ENCODE assay signal across 1 cellular context in the genomic region with DNA sequence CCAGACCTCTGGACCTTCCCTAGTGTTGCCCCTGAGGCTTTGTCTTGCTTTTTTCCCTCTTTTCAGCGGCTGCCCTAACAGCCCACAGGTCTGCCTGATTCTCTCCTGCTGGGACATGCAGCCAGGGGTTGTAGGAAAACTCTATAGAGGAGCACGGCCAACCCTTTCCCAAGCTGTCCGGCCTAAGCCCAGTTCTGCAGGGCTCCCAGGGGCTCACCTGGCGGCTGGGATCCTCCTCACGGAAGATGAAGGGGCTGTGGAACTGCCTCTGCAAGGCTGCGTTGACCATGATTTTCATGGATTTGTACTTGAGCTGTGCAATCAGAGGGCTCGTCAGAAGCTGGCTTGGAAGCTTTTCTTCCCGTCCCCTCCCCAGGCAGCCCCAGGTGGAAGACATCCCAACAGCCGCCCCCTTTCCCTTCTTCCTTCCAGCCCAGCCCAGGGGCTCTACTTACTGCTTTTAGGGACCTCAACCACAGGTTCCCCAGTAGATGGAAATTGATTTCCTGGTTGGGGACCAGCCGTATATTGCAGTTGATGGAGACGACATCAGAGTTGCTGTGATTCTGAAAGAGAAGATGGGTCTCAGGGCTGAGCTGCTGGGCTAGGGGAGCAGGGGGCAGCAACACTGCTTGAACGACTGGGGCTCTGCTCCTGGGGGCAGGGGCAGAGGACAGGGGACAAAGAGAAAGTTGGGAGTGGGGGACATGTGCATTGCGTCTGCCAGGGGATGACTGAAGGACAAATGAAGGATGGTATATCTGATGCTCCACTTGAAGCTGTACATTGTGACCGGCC.
TF ChIP-seq lines count a peak whose summit lies in the region.

No MANE protein-coding gene starts in this region.

TF ChIP-seq in HepG2, 621 proteins besides CTCF, POLR2A, EP300 and RAD21:
- no peak for TF ChIP-seq CHD4 (IDR thresholded peaks at IDR 0.05; ENCODE audit: borderline replicate concordance, low read length)
- TF ChIP-seq ZNF563 (CRISPR knock-in tag; IDR thresholded peaks at IDR 0.05) = no peak
- no peak for TF ChIP-seq NPAS2 (CRISPR knock-in tag; IDR thresholded peaks at IDR 0.05; ENCODE audit: borderline replicate concordance)
- TF ChIP-seq, protein P1, sequence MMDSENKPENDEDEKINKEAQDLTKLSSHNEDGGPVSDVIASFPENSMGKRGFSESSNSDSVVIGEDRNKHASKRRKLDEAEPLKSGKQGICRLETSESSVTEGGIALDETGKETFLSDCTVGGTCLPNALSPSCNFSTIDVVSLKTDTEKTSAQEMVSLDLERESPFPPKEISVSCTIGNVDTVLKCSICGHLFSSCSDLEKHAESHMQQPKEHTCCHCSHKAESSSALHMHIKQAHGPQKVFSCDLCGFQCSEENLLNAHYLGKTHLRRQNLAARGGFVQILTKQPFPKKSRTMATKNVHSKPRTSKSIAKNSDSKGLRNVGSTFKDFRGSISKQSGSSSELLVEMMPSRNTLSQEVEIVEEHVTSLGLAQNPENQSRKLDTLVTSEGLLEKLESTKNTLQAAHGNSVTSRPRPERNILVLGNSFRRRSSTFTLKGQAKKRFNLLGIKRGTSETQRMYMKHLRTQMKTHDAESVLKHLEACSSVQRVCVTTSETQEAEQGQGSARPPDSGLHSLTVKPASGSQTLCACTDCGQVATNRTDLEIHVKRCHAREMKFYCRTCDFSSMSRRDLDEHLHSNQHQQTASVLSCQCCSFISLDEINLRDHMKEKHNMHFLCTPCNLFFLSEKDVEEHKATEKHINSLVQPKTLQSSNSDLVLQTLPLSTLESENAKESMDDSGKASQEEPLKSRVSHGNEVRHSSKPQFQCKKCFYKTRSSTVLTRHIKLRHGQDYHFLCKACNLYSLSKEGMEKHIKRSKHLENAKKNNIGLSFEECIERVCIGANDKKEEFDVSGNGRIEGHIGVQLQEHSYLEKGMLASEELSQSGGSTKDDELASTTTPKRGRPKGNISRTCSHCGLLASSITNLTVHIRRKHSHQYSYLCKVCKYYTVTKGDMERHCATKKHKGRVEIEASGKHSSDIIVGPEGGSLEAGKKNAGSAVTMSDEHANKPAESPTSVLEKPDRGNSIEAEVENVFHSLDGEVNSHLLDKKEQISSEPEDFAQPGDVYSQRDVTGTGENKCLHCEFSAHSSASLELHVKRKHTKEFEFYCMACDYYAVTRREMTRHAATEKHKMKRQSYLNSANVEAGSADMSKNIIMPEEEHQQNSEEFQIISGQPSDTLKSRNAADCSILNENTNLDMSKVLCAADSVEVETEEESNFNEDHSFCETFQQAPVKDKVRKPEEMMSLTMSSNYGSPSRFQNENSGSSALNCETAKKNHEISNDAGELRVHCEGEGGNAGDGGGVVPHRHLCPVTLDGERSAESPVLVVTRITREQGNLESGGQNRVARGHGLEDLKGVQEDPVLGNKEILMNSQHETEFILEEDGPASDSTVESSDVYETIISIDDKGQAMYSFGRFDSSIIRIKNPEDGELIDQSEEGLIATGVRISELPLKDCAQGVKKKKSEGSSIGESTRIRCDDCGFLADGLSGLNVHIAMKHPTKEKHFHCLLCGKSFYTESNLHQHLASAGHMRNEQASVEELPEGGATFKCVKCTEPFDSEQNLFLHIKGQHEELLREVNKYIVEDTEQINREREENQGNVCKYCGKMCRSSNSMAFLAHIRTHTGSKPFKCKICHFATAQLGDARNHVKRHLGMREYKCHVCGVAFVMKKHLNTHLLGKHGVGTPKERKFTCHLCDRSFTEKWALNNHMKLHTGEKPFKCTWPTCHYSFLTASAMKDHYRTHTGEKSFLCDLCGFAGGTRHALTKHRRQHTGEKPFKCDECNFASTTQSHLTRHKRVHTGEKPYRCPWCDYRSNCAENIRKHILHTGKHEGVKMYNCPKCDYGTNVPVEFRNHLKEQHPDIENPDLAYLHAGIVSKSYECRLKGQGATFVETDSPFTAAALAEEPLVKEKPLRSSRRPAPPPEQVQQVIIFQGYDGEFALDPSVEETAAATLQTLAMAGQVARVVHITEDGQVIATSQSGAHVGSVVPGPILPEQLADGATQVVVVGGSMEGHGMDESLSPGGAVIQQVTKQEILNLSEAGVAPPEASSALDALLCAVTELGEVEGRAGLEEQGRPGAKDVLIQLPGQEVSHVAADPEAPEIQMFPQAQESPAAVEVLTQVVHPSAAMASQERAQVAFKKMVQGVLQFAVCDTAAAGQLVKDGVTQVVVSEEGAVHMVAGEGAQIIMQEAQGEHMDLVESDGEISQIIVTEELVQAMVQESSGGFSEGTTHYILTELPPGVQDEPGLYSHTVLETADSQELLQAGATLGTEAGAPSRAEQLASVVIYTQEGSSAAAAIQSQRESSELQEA (CRISPR knock-in tag; IDR thresholded peaks at IDR 0.05; ENCODE audit: not compliant biosample characterization) = no peak
- no peak for TF ChIP-seq TBL1XR1 (IDR thresholded peaks at IDR 0.05; ENCODE audit: borderline replicate concordance, low read length, partially characterized antibody)
- no peak for TF ChIP-seq TGIF2 (CRISPR knock-in tag; IDR thresholded peaks at IDR 0.05)
- no peak for TF ChIP-seq SMARCE1 (IDR thresholded peaks at IDR 0.05; ENCODE audit: borderline replicate concordance)
- no peak for TF ChIP-seq ZNF556 (CRISPR knock-in tag; IDR thresholded peaks at IDR 0.05; ENCODE audit: borderline replicate concordance)
- no peak for TF ChIP-seq ZSCAN20 (CRISPR knock-in tag; IDR thresholded peaks at IDR 0.05; ENCODE audit: borderline replicate concordance)
- TF ChIP-seq, protein P2, sequence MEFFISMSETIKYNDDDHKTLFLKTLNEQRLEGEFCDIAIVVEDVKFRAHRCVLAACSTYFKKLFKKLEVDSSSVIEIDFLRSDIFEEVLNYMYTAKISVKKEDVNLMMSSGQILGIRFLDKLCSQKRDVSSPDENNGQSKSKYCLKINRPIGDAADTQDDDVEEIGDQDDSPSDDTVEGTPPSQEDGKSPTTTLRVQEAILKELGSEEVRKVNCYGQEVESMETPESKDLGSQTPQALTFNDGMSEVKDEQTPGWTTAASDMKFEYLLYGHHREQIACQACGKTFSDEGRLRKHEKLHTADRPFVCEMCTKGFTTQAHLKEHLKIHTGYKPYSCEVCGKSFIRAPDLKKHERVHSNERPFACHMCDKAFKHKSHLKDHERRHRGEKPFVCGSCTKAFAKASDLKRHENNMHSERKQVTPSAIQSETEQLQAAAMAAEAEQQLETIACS (CRISPR knock-in tag; IDR thresholded peaks at IDR 0.05) = no peak
- no peak for TF ChIP-seq ZNF781 (CRISPR knock-in tag; IDR thresholded peaks at IDR 0.05; ENCODE audit: borderline replicate concordance, not compliant biosample characterization)
- TF ChIP-seq RXRA (CRISPR knock-in tag; IDR thresholded peaks at IDR 0.05) = no peak
- TF ChIP-seq, protein P3, sequence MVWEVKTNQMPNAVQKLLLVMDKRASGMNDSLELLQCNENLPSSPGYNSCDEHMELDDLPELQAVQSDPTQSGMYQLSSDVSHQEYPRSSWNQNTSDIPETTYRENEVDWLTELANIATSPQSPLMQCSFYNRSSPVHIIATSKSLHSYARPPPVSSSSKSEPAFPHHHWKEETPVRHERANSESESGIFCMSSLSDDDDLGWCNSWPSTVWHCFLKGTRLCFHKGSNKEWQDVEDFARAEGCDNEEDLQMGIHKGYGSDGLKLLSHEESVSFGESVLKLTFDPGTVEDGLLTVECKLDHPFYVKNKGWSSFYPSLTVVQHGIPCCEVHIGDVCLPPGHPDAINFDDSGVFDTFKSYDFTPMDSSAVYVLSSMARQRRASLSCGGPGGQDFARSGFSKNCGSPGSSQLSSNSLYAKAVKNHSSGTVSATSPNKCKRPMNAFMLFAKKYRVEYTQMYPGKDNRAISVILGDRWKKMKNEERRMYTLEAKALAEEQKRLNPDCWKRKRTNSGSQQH (CRISPR knock-in tag; IDR thresholded peaks at IDR 0.05; ENCODE audit: low read depth) = no peak
- no peak for TF ChIP-seq NR1H2 (CRISPR knock-in tag; IDR thresholded peaks at IDR 0.05; ENCODE audit: borderline replicate concordance, low read depth)
- TF ChIP-seq SMAD3 (CRISPR knock-in tag; IDR thresholded peaks at IDR 0.05) = no peak
- TF ChIP-seq CHCHD3 (CRISPR knock-in tag; IDR thresholded peaks at IDR 0.05) = no peak
